ENCODE assay signal across 19 cellular contexts in genomic region chr1:90722874-90723273, GRCh38. TPM values are rescaled to one million over a fixed set of nuclear protein-coding genes. Genes with fewer than 3 reads are reported as not detected.
DNase-seq lines count a peak whose midpoint lies in the region; ATAC-seq and TF ChIP-seq lines count a peak whose summit lies in the region.
"Had no signal": no experiment of that assay in that cellular context is flagged by ENCODE, and none has a peak within 500 bp of the region (broad histone marks: within the 10 kb centered on the region; RNA-seq: fewer than 3 reads in every experiment).

No MANE protein-coding gene starts in this region.

- H3K27ac Mint-ChIP-seq in T-helper 1 cell treated with Interleukin-12 subunit alpha and Interleukin-12 subunit beta and Interleukin-4 antibody, amounts not matched to agents 30 μg/mL and 1 μg/mL, for 36 hours, result no peak overlapping the region
- no peak overlapping the region for H3K27ac Mint-ChIP-seq in HFFc6
- H3K27ac Mint-ChIP-seq in natural killer cell treated with Interleukin-12 subunit alpha and Interleukin-12 subunit beta and Interleukin-15 and Interleukin-18, amount 100 ng/mL, for 72 hours, result no peak overlapping the region
- no peak overlapping the region for H3K27ac Mint-ChIP-seq in activated T-helper 2 cell treated with anti-CD3 and anti-CD28 coated beads, Interferon-gamma antibody, Interleukin-2, Interleukin-4, amounts not matched to agents 10 μg/mL and 5 μg/mL and 100 μg/mL, durations not matched to agents 14 hours and 24 hours and 36 hours

- peaks cover 35% of the 10 kb centered on the region for H3K4me1 Mint-ChIP-seq in T-helper 1 cell treated with Interleukin-12 subunit alpha and Interleukin-12 subunit beta and Interleukin-4 antibody, amounts not matched to agents 30 μg/mL and 1 μg/mL, for 36 hours (ENCODE audit: low read depth)
- H3K4me1 Mint-ChIP-seq in HFFc6 (ENCODE audit: low read depth), result peaks cover 46% of the 10 kb centered on the region
- peaks cover 39 to 41% of the 10 kb centered on the region in 2 donors for H3K4me1 Mint-ChIP-seq in natural killer cell treated with Interleukin-12 subunit alpha and Interleukin-12 subunit beta and Interleukin-15 and Interleukin-18, amount 100 ng/mL, for 72 hours (ENCODE audit: low read depth in 2 of 2)
- H3K4me1 Mint-ChIP-seq in activated T-helper 2 cell treated with anti-CD3 and anti-CD28 coated beads, Interferon-gamma antibody, Interleukin-2, Interleukin-4, amounts not matched to agents 10 μg/mL and 5 μg/mL and 100 μg/mL, durations not matched to agents 14 hours and 24 hours and 36 hours (ENCODE audit: low read depth), result peaks cover 21% of the 10 kb centered on the region

- TF ChIP-seq CTCF in HFFc6 (IDR thresholded peaks at IDR 0.05), result no peak

- no peak for ATAC-seq in natural killer cell treated with Interleukin-12 subunit alpha and Interleukin-12 subunit beta and Interleukin-15 and Interleukin-18, amount 100 ng/mL, for 72 hours

- DNase-seq in T-helper 1 cell (no peak), HFFc6 (no peak), cerebellar cortex (ENCODE audit: low spot score) (peak; percentile 31), SIG-M5 (lab: John Stamatoyannopoulos, UW) (no peak)
- DNase-seq in natural killer cell treated with Interleukin-12 subunit alpha and Interleukin-12 subunit beta and Interleukin-15 and Interleukin-18, amount 100 ng/mL, for 72 hours (ENCODE audit: low spot score), result no peak
- no peak for DNase-seq in NK-92 treated with Interleukin-12 subunit alpha and Interleukin-12 subunit beta, amount 100 ng/mL, for 24 hours (lab: John Stamatoyannopoulos, UW)
- DNase-seq in activated T-helper 2 cell treated with anti-CD3 and anti-CD28 coated beads, Interferon-gamma antibody, Interleukin-2, Interleukin-4, amounts not matched to agents 10 μg/mL and 5 μg/mL and 100 μg/mL, durations not matched to agents 14 hours and 24 hours and 36 hours (ENCODE audit: low spot score), result no peak
- DNase-seq: activated CD8-positive, alpha-beta memory T cell treated with anti-CD3 and anti-CD28 coated beads, Interleukin-2, amount 50 U/mL, for 4 hours; amygdala; esophagus squamous epithelium; head of caudate nucleus; MG63; NCI-H2029; NCI-H524 had no signal

- peak overlapping the region; percentile 54 for H3K4me3 Mint-ChIP-seq in T-helper 1 cell treated with Interleukin-12 subunit alpha and Interleukin-12 subunit beta and Interleukin-4 antibody, amounts not matched to agents 30 μg/mL and 1 μg/mL, for 36 hours
- peak overlapping the region; percentile 80 for H3K4me3 Mint-ChIP-seq in HFFc6
- H3K4me3 Mint-ChIP-seq in natural killer cell treated with Interleukin-12 subunit alpha and Interleukin-12 subunit beta and Interleukin-15 and Interleukin-18, amount 100 ng/mL, for 72 hours, result peak overlapping the region; percentile 32
- H3K4me3 Mint-ChIP-seq in activated T-helper 2 cell treated with anti-CD3 and anti-CD28 coated beads, Interferon-gamma antibody, Interleukin-2, Interleukin-4, amounts not matched to agents 10 μg/mL and 5 μg/mL and 100 μg/mL, durations not matched to agents 14 hours and 24 hours and 36 hours (ENCODE audit: low read depth), result no peak overlapping the region

- peaks cover 17% of the 10 kb centered on the region for H3K9me3 Mint-ChIP-seq in T-helper 1 cell treated with Interleukin-12 subunit alpha and Interleukin-12 subunit beta and Interleukin-4 antibody, amounts not matched to agents 30 μg/mL and 1 μg/mL, for 36 hours
- peaks cover 9% of the 10 kb centered on the region for H3K9me3 Mint-ChIP-seq in HFFc6
- H3K9me3 Mint-ChIP-seq in natural killer cell treated with Interleukin-12 subunit alpha and Interleukin-12 subunit beta and Interleukin-15 and Interleukin-18, amount 100 ng/mL, for 72 hours, result peaks cover under 1% of the 10 kb centered on the region
- peaks cover 6% of the 10 kb centered on the region for H3K9me3 Mint-ChIP-seq in activated T-helper 2 cell treated with anti-CD3 and anti-CD28 coated beads, Interferon-gamma antibody, Interleukin-2, Interleukin-4, amounts not matched to agents 10 μg/mL and 5 μg/mL and 100 μg/mL, durations not matched to agents 14 hours and 24 hours and 36 hours

- intact Hi-C loops in activated T-helper 2 cell treated with anti-CD3 and anti-CD28 coated beads, Interferon-gamma antibody, Interleukin-2, Interleukin-4, amounts not matched to agents 10 μg/mL and 5 μg/mL and 100 μg/mL, durations not matched to agents 14 hours and 24 hours and 36 hours (cut with micrococcal nuclease), result loop anchor here (2.0 kb wide), 1 partner anchor 112 kb away; no protein-coding TSS in a partner anchor

- H3K36me3 Mint-ChIP-seq in T-helper 1 cell treated with Interleukin-12 subunit alpha and Interleukin-12 subunit beta and Interleukin-4 antibody, amounts not matched to agents 30 μg/mL and 1 μg/mL, for 36 hours (ENCODE audit: low read depth), result peaks cover 25% of the 10 kb centered on the region
- H3K36me3 Mint-ChIP-seq in HFFc6 (ENCODE audit: low read depth), result peaks cover 17% of the 10 kb centered on the region; the same call in 1 of the 2 replicates
- H3K36me3 Mint-ChIP-seq in natural killer cell treated with Interleukin-12 subunit alpha and Interleukin-12 subunit beta and Interleukin-15 and Interleukin-18, amount 100 ng/mL, for 72 hours, result peaks cover 14% of the 10 kb centered on the region
- peaks cover 15% of the 10 kb centered on the region for H3K36me3 Mint-ChIP-seq in activated T-helper 2 cell treated with anti-CD3 and anti-CD28 coated beads, Interferon-gamma antibody, Interleukin-2, Interleukin-4, amounts not matched to agents 10 μg/mL and 5 μg/mL and 100 μg/mL, durations not matched to agents 14 hours and 24 hours and 36 hours (ENCODE audit: low read depth)

- H3K27me3 Mint-ChIP-seq in T-helper 1 cell treated with Interleukin-12 subunit alpha and Interleukin-12 subunit beta and Interleukin-4 antibody, amounts not matched to agents 30 μg/mL and 1 μg/mL, for 36 hours (ENCODE audit: low read depth), result peaks cover 96% of the 10 kb centered on the region
- H3K27me3 Mint-ChIP-seq in HFFc6 (ENCODE audit: insufficient read depth), result peaks cover 78% of the 10 kb centered on the region
- H3K27me3 Mint-ChIP-seq in natural killer cell treated with Interleukin-12 subunit alpha and Interleukin-12 subunit beta and Interleukin-15 and Interleukin-18, amount 100 ng/mL, for 72 hours, result peaks cover 76 to 88% of the 10 kb centered on the region in 2 donors
- peaks cover 89% of the 10 kb centered on the region for H3K27me3 Mint-ChIP-seq in activated T-helper 2 cell treated with anti-CD3 and anti-CD28 coated beads, Interferon-gamma antibody, Interleukin-2, Interleukin-4, amounts not matched to agents 10 μg/mL and 5 μg/mL and 100 μg/mL, durations not matched to agents 14 hours and 24 hours and 36 hours (ENCODE audit: low read depth)

RNA-seq across cellular contexts. Expression of gene BARHL2, which starts 5.8 kb away (rescaled TPM):
- total RNA-seq in HFFc6 (2021; fragmentation: NEBNext Ultra II Directional; extraction: Animal tissue kit (Norgen Biotek cat#: 25700)), result not detected
- total RNA-seq in natural killer cell treated with Interleukin-12 subunit alpha and Interleukin-12 subunit beta and Interleukin-15 and Interleukin-18, amount 100 ng/mL, for 72 hours, result not detected
- not detected in 2 replicates for total RNA-seq in activated T-helper 2 cell treated with anti-CD3 and anti-CD28 coated beads, Interferon-gamma antibody, Interleukin-2, Interleukin-4, amounts not matched to agents 10 μg/mL and 5 μg/mL and 100 μg/mL, durations not matched to agents 14 hours and 24 hours and 36 hours
- total RNA-seq: esophagus squamous epithelium, HT-29, kidney epithelial cell, mucosa of gallbladder, posterior vena cava had no signal
